18 cellular contexts compared by ENCODE assay signal in genomic region chr18:478679-479078, GRCh38. TPM values are rescaled to one million over a fixed set of nuclear protein-coding genes. Genes with fewer than 3 reads are reported as not detected.
DNase-seq lines count a peak whose midpoint lies in the region; ATAC-seq and TF ChIP-seq lines count a peak whose summit lies in the region.
"Had no signal": no experiment of that assay in that cellular context is flagged by ENCODE, and none has a peak within 500 bp of the region (broad histone marks: within the 10 kb centered on the region; RNA-seq: fewer than 3 reads in every experiment).

No MANE protein-coding gene starts in this region.

- peaks cover 27% of the 10 kb centered on the region for H3K4me1 Mint-ChIP-seq in mesothelial cell of epicardium
- H3K4me1 Mint-ChIP-seq: naive thymus-derived CD4-positive, alpha-beta T cell; stimulated activated naive B cell treated with anti-CD40 and anti-IgM and Interleukin-4, amounts not matched to agents 10 μg/mL and 1 μg/mL and 100 μg/mL, for 72 hours had no signal

- H3K4me3 ChIP-seq in fibroblast of lung (replicated peaks in 1 of 4; ENCODE audit: control extremely low read depth in 1 of 4, insufficient read depth in 1 of 4, low read depth in 3 of 4, low read length in 4 of 4), result peak overlapping the region in 1 of 4 experiments; percentile 3
- H3K4me3 ChIP-seq: HAP-1 had no signal

- no peaks in the 10 kb centered on the region for H3K27me3 ChIP-seq in fibroblast of lung (ENCODE audit: control insufficient read depth, insufficient read depth, low read length)

- H3K4me3 Mint-ChIP-seq in mesothelial cell of epicardium, result no peak overlapping the region
- H3K4me3 Mint-ChIP-seq: activated T-helper 1 cell treated with anti-CD3 and anti-CD28 coated beads, Interleukin-12 subunit alpha, Interleukin-12 subunit beta, Interleukin-2, Interleukin-4 antibody, amounts not matched to agents 30 ng/mL and 10 ng/mL and 1 ng/mL, durations not matched to agents 14 hours and 24 hours and 36 hours; effector memory CD8-positive, alpha-beta T cell; naive thymus-derived CD4-positive, alpha-beta T cell; stimulated activated naive B cell treated with anti-CD40 and anti-IgM and Interleukin-4, amounts not matched to agents 10 μg/mL and 1 μg/mL and 100 μg/mL, for 72 hours had no signal

- ATAC-seq in Right ventricle myocardium inferior (peak; percentile 33), GM18517 (IDR thresholded peaks at IDR 0.05; ENCODE audit: unreplicated experiment) (no peak)
- ATAC-seq: effector memory CD8-positive, alpha-beta T cell; naive thymus-derived CD4-positive, alpha-beta T cell; stimulated activated naive B cell treated with anti-CD40 and anti-IgM and Interleukin-4, amounts not matched to agents 10 μg/mL and 1 μg/mL and 100 μg/mL, for 72 hours had no signal

- H2AFZ ChIP-seq in fibroblast of lung (ENCODE audit: low read length), result no peak overlapping the region

- H4K20me1 ChIP-seq in fibroblast of lung (ENCODE audit: control insufficient read depth, extremely low read depth, insufficient read depth, low read length), result no peaks in the 10 kb centered on the region

- TF ChIP-seq CTCF in fibroblast of lung (conservative IDR thresholded peaks at IDR 0.05 in 1 of 2, IDR thresholded peaks at IDR 0.05 in 1 of 2; ENCODE audit: low read depth in 1 of 2, low read length in 2 of 2) (no peak), mesothelial cell of epicardium (IDR thresholded peaks at IDR 0.05; ENCODE audit: unreplicated experiment) (no peak)

- H3K4me2 ChIP-seq in fibroblast of lung (ENCODE audit: extremely low read depth, insufficient read depth, low read length), result peak overlapping the region; percentile 61

- H3K9me3 ChIP-seq in fibroblast of lung (ENCODE audit: control insufficient read depth, insufficient read depth, low read depth, low read length), result no peaks in the 10 kb centered on the region
- H3K9me3 ChIP-seq: HAP-1 had no signal

- H3K4me1 ChIP-seq in fibroblast of lung (ENCODE audit: control insufficient read depth, extremely low read depth, insufficient read depth, low read length), result peaks cover 17% of the 10 kb centered on the region
- H3K4me1 ChIP-seq: HAP-1 had no signal

- no peaks in the 10 kb centered on the region for H3K27me3 Mint-ChIP-seq in mesothelial cell of epicardium (ENCODE audit: low read depth)

- no peak overlapping the region for H3K9ac ChIP-seq in fibroblast of lung (ENCODE audit: insufficient read depth, low read length)

- H3K9me3 Mint-ChIP-seq in mesothelial cell of epicardium, result no peaks in the 10 kb centered on the region
- H3K9me3 Mint-ChIP-seq: activated T-helper 1 cell treated with anti-CD3 and anti-CD28 coated beads, Interleukin-12 subunit alpha, Interleukin-12 subunit beta, Interleukin-2, Interleukin-4 antibody, amounts not matched to agents 30 ng/mL and 10 ng/mL and 1 ng/mL, durations not matched to agents 14 hours and 24 hours and 36 hours; effector memory CD8-positive, alpha-beta T cell; stimulated activated naive B cell treated with anti-CD40 and anti-IgM and Interleukin-4, amounts not matched to agents 10 μg/mL and 1 μg/mL and 100 μg/mL, for 72 hours had no signal

- H3K27ac Mint-ChIP-seq in mesothelial cell of epicardium, result peak overlapping the region; percentile 51
- H3K27ac Mint-ChIP-seq: activated T-helper 1 cell treated with anti-CD3 and anti-CD28 coated beads, Interleukin-12 subunit alpha, Interleukin-12 subunit beta, Interleukin-2, Interleukin-4 antibody, amounts not matched to agents 30 ng/mL and 10 ng/mL and 1 ng/mL, durations not matched to agents 14 hours and 24 hours and 36 hours; effector memory CD8-positive, alpha-beta T cell; naive thymus-derived CD4-positive, alpha-beta T cell; stimulated activated naive B cell treated with anti-CD40 and anti-IgM and Interleukin-4, amounts not matched to agents 10 μg/mL and 1 μg/mL and 100 μg/mL, for 72 hours had no signal

- H3K36me3 Mint-ChIP-seq in mesothelial cell of epicardium, result peaks cover 15% of the 10 kb centered on the region
- H3K36me3 Mint-ChIP-seq: naive thymus-derived CD4-positive, alpha-beta T cell; stimulated activated naive B cell treated with anti-CD40 and anti-IgM and Interleukin-4, amounts not matched to agents 10 μg/mL and 1 μg/mL and 100 μg/mL, for 72 hours had no signal

- intact Hi-C loops in Right ventricle myocardium inferior (cut with DNase I), result no loop called here
- intact Hi-C loops in cardiac septum (cut with DNase I), result no loop called here

- no peaks in the 10 kb centered on the region for H3K79me2 ChIP-seq in fibroblast of lung (ENCODE audit: control insufficient read depth, insufficient read depth, low read length)

- H3K27ac ChIP-seq in fibroblast of lung (ENCODE audit: insufficient read depth, low read length), result peak overlapping the region; percentile 76

- no peaks in the 10 kb centered on the region for H3K36me3 ChIP-seq in fibroblast of lung (ENCODE audit: control insufficient read depth, insufficient read depth, low read length)
- H3K36me3 ChIP-seq: HAP-1 had no signal

- DNase-seq in Right ventricle myocardium inferior (ENCODE audit: missing footprints) (no peak), cardiac septum (ENCODE audit: low spot score) (no peak), fibroblast of lung (ENCODE audit: low read depth in 2 of 2) (peak; percentile 52 to 84), mesothelial cell of epicardium (ENCODE audit: low spot score in 2 of 2, unreplicated experiment in 2 of 2) (no peak), NCI-H2107 treated with DMSO at 0.1 percent for 48 hours (lab: John Stamatoyannopoulos, UW; ENCODE audit: unreplicated experiment) (no peak), activated gamma-delta T cell (lab: John Stamatoyannopoulos, UW) (no peak), KG1 (lab: John Stamatoyannopoulos, UW) (no peak)
- DNase-seq: effector memory CD8-positive, alpha-beta T cell; naive thymus-derived CD4-positive, alpha-beta T cell; NCI-H187; NCI-H69; retina; stimulated activated CD4-positive, alpha-beta T cell treated with anti-CD3 and anti-CD28 coated beads, Interleukin-4, amount 100 ng/mL, for 4 hours; stimulated activated naive B cell treated with anti-CD40 and anti-IgM and Interleukin-4, amounts not matched to agents 10 μg/mL and 1 μg/mL and 100 μg/mL, for 72 hours; T1000 had no signal

RNA-seq across cellular contexts. Expression of gene COLEC12, which starts 21.8 kb away (rescaled TPM):
- total RNA-seq in Right ventricle myocardium inferior (9.9 TPM), cardiac septum (5.5 TPM), fibroblast of lung (24.8 and 60.6 TPM in 2 replicates), mesothelial cell of epicardium (68.7 to 70.5 TPM (median 70.0 TPM) in 3 replicates)
- polyA plus RNA-seq in fibroblast of lung, result 20.0 and 44.1 TPM in 2 replicates
- 13.7 and 32.9 TPM in 2 replicates for polyA plus RNA-seq in fibroblast of lung (2012)
- polyA minus RNA-seq in fibroblast of lung (ENCODE audit: low replicate concordance), result 3.8 and 6.3 TPM in 2 replicates
- total RNA-seq: activated T-helper 1 cell treated with anti-CD3 and anti-CD28 coated beads, Interleukin-12 subunit alpha, Interleukin-12 subunit beta, Interleukin-2, Interleukin-4 antibody, amounts not matched to agents 30 ng/mL and 10 ng/mL and 1 ng/mL, durations not matched to agents 14 hours and 24 hours and 36 hours had no signal
- polyA plus RNA-seq: naive thymus-derived CD4-positive, alpha-beta T cell had no signal

Comparison
In these comparisons a context has a peak if more than half of its experiments do, and no peak if none do; other contexts are left out.
1. DNase-seq: peak in fibroblast of lung (2 of 2); none in Right ventricle myocardium inferior (single experiment), cardiac septum (single experiment), mesothelial cell of epicardium (0 of 2), NCI-H2107 treated with DMSO at 0.1 percent for 48 hours (single experiment), activated gamma-delta T cell (single experiment) and KG1 (single experiment).